In the genomic region with DNA sequence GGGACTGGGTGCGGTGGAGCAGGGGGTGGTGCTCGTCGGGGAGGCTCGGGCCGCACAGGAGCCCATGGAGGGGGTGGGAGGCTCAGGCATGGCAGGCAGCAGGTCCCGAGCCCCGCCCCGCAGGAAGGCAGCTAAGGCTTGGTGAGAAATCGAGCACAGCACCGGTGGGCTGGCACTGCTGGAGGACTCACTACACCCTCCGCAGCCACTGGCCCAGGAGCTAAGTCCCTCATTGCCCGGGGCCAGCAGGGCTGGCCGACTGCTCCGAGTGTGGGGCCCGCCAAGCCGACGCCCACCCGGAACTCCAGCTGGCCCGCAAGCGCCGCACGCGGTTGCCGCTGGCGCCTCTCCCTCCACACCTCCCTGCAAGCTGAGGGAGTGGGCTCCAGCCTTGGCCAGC, we compare ENCODE assay signal across 9 cellular contexts. TPM values are rescaled to one million over a fixed set of nuclear protein-coding genes. Genes with fewer than 3 reads are reported as not detected.
"Had no signal": no experiment of that assay in that cellular context is flagged by ENCODE, and none has a peak within 500 bp of the region (broad histone marks: within the 10 kb centered on the region; RNA-seq: fewer than 3 reads in every experiment).

No MANE protein-coding gene starts in this region.

RNA-seq across cellular contexts. Expression of a gene that starts 25.4 kb away (rescaled TPM):
- total RNA-seq: activated B cell treated with CpG ODN at 0.5 μM for 24 hours; activated CD4-positive, alpha-beta memory T cell treated with anti-CD3 and anti-CD28 coated beads for 36 hours; activated CD4-positive, alpha-beta T cell treated with anti-CD3 and anti-CD28 coated beads for 36 hours; activated CD4-positive, alpha-beta T cell treated with anti-CD3 and anti-CD28 coated beads, Interleukin-2, amount 10 ng/mL, durations not matched to agents 24 days and 14 days; activated CD8-positive, alpha-beta memory T cell treated with anti-CD3 and anti-CD28 coated beads for 36 hours; activated CD8-positive, alpha-beta memory T cell treated with anti-CD3 and anti-CD28 coated beads, Interleukin-2, amount 10 ng/mL, durations not matched to agents 7 days and 5 days; activated CD8-positive, alpha-beta T cell treated with anti-CD3 and anti-CD28 coated beads for 36 hours; T-helper 1 cell treated with Interleukin-12 subunit alpha and Interleukin-12 subunit beta and Interleukin-4 antibody, amounts not matched to agents 30 ng/mL and 1 ng/mL, for 36 hours; T-helper 2 cell treated with Interferon-gamma antibody and Interleukin-4, amounts not matched to agents 100 ng/mL and 5 ng/mL, for 36 hours had no signal
